ENCODE assay signal across 9 cellular contexts in genomic region chr3:44114142-44114541, GRCh38.
DNase-seq lines count a peak whose midpoint lies in the region; ATAC-seq and TF ChIP-seq lines count a peak whose summit lies in the region.
"Had no signal": no experiment of that assay in that cellular context is flagged by ENCODE, and none has a peak within 500 bp of the region (broad histone marks: within the 10 kb centered on the region; RNA-seq: fewer than 3 reads in every experiment).

No MANE protein-coding gene starts in this region.

- no peak overlapping the region for H3K27ac ChIP-seq in CD8-positive, alpha-beta T cell (ENCODE audit: low read depth, low read length)
- no peak overlapping the region for H3K27ac ChIP-seq in right cardiac atrium (ENCODE audit: low read length)
- no peak overlapping the region for H3K27ac ChIP-seq in mesenchymal stem cell (ENCODE audit: low read length, poor library complexity, severe bottlenecking)
- H3K27ac ChIP-seq: epithelial cell of prostate had no signal

- H3K18ac ChIP-seq in mesenchymal stem cell (ENCODE audit: low read depth in 1 of 2, low read length in 2 of 2): no peak overlapping the region

- H2BK12ac ChIP-seq in mesenchymal stem cell (ENCODE audit: low read length in 2 of 2): no peak overlapping the region

- no peak overlapping the region for H2BK15ac ChIP-seq in mesenchymal stem cell (ENCODE audit: low read depth, poor library complexity, severe bottlenecking)

- H3K4me2 ChIP-seq in mesenchymal stem cell (ENCODE audit: low read length, poor library complexity, severe bottlenecking): no peak overlapping the region

- no peak overlapping the region for H4K91ac ChIP-seq in mesenchymal stem cell (ENCODE audit: low read length)

- no peak overlapping the region for H4K8ac ChIP-seq in mesenchymal stem cell (ENCODE audit: low read length)

- WGBS in right cardiac atrium: 34% methylated on average over 12 of the region's 12 CpGs
- 60% methylated on average over 12 of the region's 12 CpGs for WGBS in mesenchymal stem cell

- CTCF ChIA-PET in CD8-positive, alpha-beta T cell (lab: Charles Lee): interaction anchor here (1.3 kb wide), 1 partner anchor 35 kb away, joined by 3 read pairs; no protein-coding TSS in a partner anchor

- peaks cover 15% of the 10 kb centered on the region for H3K27me3 Mint-ChIP-seq in CD8-positive, alpha-beta T cell (ENCODE audit: low read depth)

- no peak overlapping the region for H3K4me3 Mint-ChIP-seq in CD8-positive, alpha-beta T cell

- H3K4me3 ChIP-seq in CD8-positive, alpha-beta T cell (ENCODE audit: low read depth, low read length): no peak overlapping the region
- H3K4me3 ChIP-seq in HFF-Myc (replicated peaks; ENCODE audit: low read depth, low read length) (no peak overlapping the region), right cardiac atrium (ENCODE audit: low read length) (no peak overlapping the region), mesenchymal stem cell (ENCODE audit: insufficient read depth in 1 of 2, low read depth in 1 of 2, low read length in 2 of 2) (no peak overlapping the region)

- H3K4ac ChIP-seq in mesenchymal stem cell (ENCODE audit: low read depth in 1 of 2, low read length in 2 of 2): no peak overlapping the region

- intact Hi-C loops in CD8-positive, alpha-beta T cell (cut with DNase I, micrococcal nuclease): loop anchor here in 1 of 2 experiments (5.0 kb wide), 1 partner anchor 567 kb away; no protein-coding TSS in a partner anchor
- intact Hi-C loops in right cardiac atrium (cut with DNase I): no loop called here

- H3K9me3 ChIP-seq in CD8-positive, alpha-beta T cell (ENCODE audit: low read length): no peaks in the 10 kb centered on the region
- H3K9me3 ChIP-seq in right cardiac atrium (ENCODE audit: control insufficient read depth, low read length): no peaks in the 10 kb centered on the region
- H3K9me3 ChIP-seq in mesenchymal stem cell (ENCODE audit: control insufficient read depth, low read length): no peaks in the 10 kb centered on the region

- H3K14ac ChIP-seq in mesenchymal stem cell (ENCODE audit: low read length in 2 of 2): no peak overlapping the region

- no peaks in the 10 kb centered on the region for H3K36me3 Mint-ChIP-seq in CD8-positive, alpha-beta T cell

- no peaks in the 10 kb centered on the region for H3K4me1 ChIP-seq in CD8-positive, alpha-beta T cell (ENCODE audit: insufficient read depth, low read length)
- H3K4me1 ChIP-seq in right cardiac atrium (ENCODE audit: control insufficient read depth, insufficient read depth, low read length): no peaks in the 10 kb centered on the region
- peaks cover 12% of the 10 kb centered on the region for H3K4me1 ChIP-seq in mesenchymal stem cell (ENCODE audit: control insufficient read depth, insufficient read depth, low read depth, low read length)

- no peak overlapping the region for H2BK120ac ChIP-seq in mesenchymal stem cell (ENCODE audit: low read depth, low read length)

- POLR2A ChIA-PET in CD8-positive, alpha-beta T cell (lab: Charles Lee): no interaction called here

- H3K23ac ChIP-seq in mesenchymal stem cell (ENCODE audit: low read length in 2 of 2): no peak overlapping the region

- no peak overlapping the region for H2AK5ac ChIP-seq in mesenchymal stem cell (ENCODE audit: low read length, severe bottlenecking)

- H2AFZ ChIP-seq in mesenchymal stem cell (ENCODE audit: low read depth, low read length): no peak overlapping the region

- H3K27me3 ChIP-seq in CD8-positive, alpha-beta T cell (ENCODE audit: insufficient read depth, low read length): no peaks in the 10 kb centered on the region
- no peaks in the 10 kb centered on the region for H3K27me3 ChIP-seq in right cardiac atrium (ENCODE audit: control insufficient read depth, insufficient read depth)
- H3K27me3 ChIP-seq in mesenchymal stem cell (ENCODE audit: control insufficient read depth in 1 of 2, insufficient read depth in 1 of 2, low read length in 2 of 2): no peaks in the 10 kb centered on the region

- no peaks in the 10 kb centered on the region for H3K9me3 Mint-ChIP-seq in CD8-positive, alpha-beta T cell

- no peaks in the 10 kb centered on the region for H3K79me1 ChIP-seq in mesenchymal stem cell (replicated peaks; ENCODE audit: low read length, poor library complexity, severe bottlenecking)

- no peak for TF ChIP-seq CTCF in CD8-positive, alpha-beta T cell (IDR thresholded peaks at IDR 0.05)
- TF ChIP-seq CTCF in HFF-Myc (IDR thresholded peaks at IDR 0.05; ENCODE audit: low read depth, low read length, missing control alignments): peak; percentile 47

- no peak overlapping the region for H3K9ac ChIP-seq in mesenchymal stem cell (ENCODE audit: low read length)

- no peaks in the 10 kb centered on the region for H3K36me3 ChIP-seq in CD8-positive, alpha-beta T cell (ENCODE audit: insufficient read depth, low read length)
- H3K36me3 ChIP-seq in mesenchymal stem cell (ENCODE audit: control insufficient read depth in 1 of 2, insufficient read depth in 2 of 2, low read depth in 1 of 2, low read length in 2 of 2): peaks cover 35 to 94% of the 10 kb centered on the region in 2 experiments

- H3K4me1 Mint-ChIP-seq in CD8-positive, alpha-beta T cell (ENCODE audit: low read depth): no peaks in the 10 kb centered on the region

- no peak overlapping the region for H3K27ac Mint-ChIP-seq in CD8-positive, alpha-beta T cell

- H2BK5ac ChIP-seq in mesenchymal stem cell (ENCODE audit: low read depth, low read length, poor library complexity, severe bottlenecking): no peak overlapping the region

- ATAC-seq in CD8-positive, alpha-beta T cell: no peak
- ATAC-seq in right cardiac atrium: peak in 1 of 2 donors; percentile 68
- no peak for ATAC-seq in HG03159 (IDR thresholded peaks at IDR 0.05; ENCODE audit: unreplicated experiment)

- peak in 4 of 7 experiments; percentile 9 to 53 (median 34) for DNase-seq in CD8-positive, alpha-beta T cell
- no peak for DNase-seq in HFF-Myc (ENCODE audit: extremely low read depth, low read depth)
- DNase-seq in activated CD8-positive, alpha-beta memory T cell treated with anti-CD3 and anti-CD28 coated beads for 48 hours (ENCODE audit: low read depth in 2 of 3, low spot score in 2 of 3): peak; percentile 7 to 19 (median 18)
- DNase-seq in right cardiac atrium: peak; percentile 39 to 78 (median 73)
- peak; percentile 13 to 47 for DNase-seq in stimulated activated CD4-positive, alpha-beta T cell treated with anti-CD3 and anti-CD28 coated beads, Interleukin-4, amount 100 ng/mL, for 4 hours
- DNase-seq in mesenchymal stem cell: no peak
- no peak for DNase-seq in NCI-H1417 (lab: John Stamatoyannopoulos, UW)

Comparison
In these comparisons a context has a peak if more than half of its experiments do, and no peak if none do; other contexts are left out.
1. DNase-seq: peak in CD8-positive, alpha-beta T cell (4 of 7), activated CD8-positive, alpha-beta memory T cell treated with anti-CD3 and anti-CD28 coated beads for 48 hours (3 of 3), right cardiac atrium (3 of 3) and stimulated activated CD4-positive, alpha-beta T cell treated with anti-CD3 and anti-CD28 coated beads, Interleukin-4, amount 100 ng/mL, for 4 hours (2 of 2); none in HFF-Myc (single experiment), mesenchymal stem cell (single experiment) and NCI-H1417 (0 of 3).